ENCODE assay signal across 19 cellular contexts in genomic region chr19:8922591-8922990, GRCh38.
DNase-seq lines count a peak whose midpoint lies in the region; ATAC-seq and TF ChIP-seq lines count a peak whose summit lies in the region.
"Had no signal": no experiment of that assay in that cellular context is flagged by ENCODE, and none has a peak within 500 bp of the region (broad histone marks: within the 10 kb centered on the region; RNA-seq: fewer than 3 reads in every experiment).

No MANE protein-coding gene starts in this region.

- H2AFZ ChIP-seq in H9 (ENCODE audit: low read length): no peak overlapping the region
- H2AFZ ChIP-seq in trophoblast cell (ENCODE audit: insufficient read depth, low read length, poor library complexity): no peak overlapping the region

- no peak overlapping the region for H3K18ac ChIP-seq in H9 (ENCODE audit: insufficient read length, low read depth, low read length)
- no peak overlapping the region for H3K18ac ChIP-seq in trophoblast cell (ENCODE audit: low read length)

- peaks cover 9 to 22% (median 15%) of the 10 kb centered on the region in 3 experiments; a peak in 6 of 7 replicates for H3K36me3 Mint-ChIP-seq in H9 (ENCODE audit: insufficient read depth in 1 of 3, low read depth in 3 of 3)
- peaks cover 3% of the 10 kb centered on the region for H3K36me3 Mint-ChIP-seq in endothelial cell (ENCODE audit: low read depth, unreplicated experiment)
- H3K36me3 Mint-ChIP-seq: CD14-positive monocyte had no signal

- ATAC-seq in GM21528 (IDR thresholded peaks at IDR 0.05; ENCODE audit: low FRiP score, unreplicated experiment): no peak
- no peak for ATAC-seq in left colon
- no peak for ATAC-seq in GM19023 (IDR thresholded peaks at IDR 0.05; ENCODE audit: unreplicated experiment)
- ATAC-seq: GM12878 had no signal

- H3K23ac ChIP-seq in H9 (ENCODE audit: insufficient read length, low read depth, low read length) (no peak overlapping the region), trophoblast cell (ENCODE audit: low read length) (no peak overlapping the region)

- no peaks in the 10 kb centered on the region for H3K27me3 ChIP-seq in H9 (ENCODE audit: insufficient read depth, low read length)
- no peaks in the 10 kb centered on the region for H3K27me3 ChIP-seq in trophoblast cell (ENCODE audit: insufficient read depth, low read length)

- H4K8ac ChIP-seq in H9 (replicated peaks; ENCODE audit: insufficient read length, low read depth, low read length) (no peak overlapping the region), trophoblast cell (ENCODE audit: low read depth, low read length) (no peak overlapping the region)

- H2BK12ac ChIP-seq in H9 (ENCODE audit: insufficient read length, low read depth, low read length) (no peak overlapping the region), trophoblast cell (ENCODE audit: low read length) (no peak overlapping the region)

- H3K79me1 ChIP-seq in H9 (ENCODE audit: insufficient read depth, low read depth, low read length, poor library complexity, severe bottlenecking): no peaks in the 10 kb centered on the region
- H3K79me1 ChIP-seq in trophoblast cell (ENCODE audit: low read length): no peaks in the 10 kb centered on the region

- H4K12ac ChIP-seq in trophoblast cell (ENCODE audit: low read depth, low read length): peak overlapping the region; percentile 18

- H3K27ac ChIP-seq in H9 (ENCODE audit: insufficient read length, low read depth, low read length) (no peak overlapping the region), trophoblast cell (ENCODE audit: low read depth, low read length) (no peak overlapping the region)

- no peaks in the 10 kb centered on the region for H3K4me1 ChIP-seq in H9 (ENCODE audit: insufficient read depth, low read length)
- no peaks in the 10 kb centered on the region for H3K4me1 ChIP-seq in trophoblast cell (ENCODE audit: control insufficient read depth in 1 of 2, insufficient read depth in 2 of 2, low read length in 2 of 2)

- H2BK20ac ChIP-seq in H9 (ENCODE audit: low read depth, low read length, poor library complexity, severe bottlenecking): no peak overlapping the region

- H3K9me3 ChIP-seq in H9 (ENCODE audit: control insufficient read depth, low read depth, low read length) (peaks cover 64% of the 10 kb centered on the region), trophoblast cell (ENCODE audit: insufficient read depth, low read depth, low read length) (peaks cover 30% of the 10 kb centered on the region)

- no peaks in the 10 kb centered on the region for H3K23me2 ChIP-seq in H9 (ENCODE audit: insufficient read length, low read depth, low read length, poor library complexity, severe bottlenecking)

- DNase-seq in H9: peak; percentile 68
- DNase-seq in NAMALWA (ENCODE audit: low spot score): peak; percentile 16
- no peak for DNase-seq in endothelial cell (ENCODE audit: low spot score)
- DNase-seq in trophoblast cell: no peak
- no peak for DNase-seq in left colon
- DNase-seq: ACHN, AML-193, DMS79 treated with DMSO at 0.1 percent for 48 hours, GDM1, Kasumi-1, MM.1S, NCI-H1105, NCI-H2081, NCI-H446 treated with DMSO at 0.1 percent for 48 hours, NCI-H69 had no signal

- H2AK5ac ChIP-seq in H9 (ENCODE audit: insufficient read length, low read length) (no peak overlapping the region), trophoblast cell (ENCODE audit: low read length) (no peak overlapping the region)

- H3K4me3 Mint-ChIP-seq in H9 (no peak overlapping the region; a peak in 1 of 5 replicates), endothelial cell (ENCODE audit: unreplicated experiment) (no peak overlapping the region)
- H3K4me3 Mint-ChIP-seq: CD14-positive monocyte had no signal

- H4K91ac ChIP-seq in H9 (ENCODE audit: insufficient read length, low read depth, low read length) (no peak overlapping the region), trophoblast cell (ENCODE audit: low read depth, low read length) (no peak overlapping the region)

- intact Hi-C loops in left colon (cut with DNase I, micrococcal nuclease): no loop called here

- WGBS in H9 (ENCODE audit: extremely low coverage, insufficient read length, low lambda C conversion rate): no CpG with 5 or more reads among the region's 11 CpGs
- no CpG with 5 or more reads among the region's 11 CpGs for WGBS in trophoblast cell (ENCODE audit: extremely low coverage, insufficient coverage, insufficient read length)

- H3K4me1 Mint-ChIP-seq in H9 (no peaks in the 10 kb centered on the region), endothelial cell (ENCODE audit: unreplicated experiment) (no peaks in the 10 kb centered on the region)
- H3K4me1 Mint-ChIP-seq: CD14-positive monocyte had no signal

- H3K27me3 Mint-ChIP-seq in H9 (ENCODE audit: low read depth) (peaks cover 5% of the 10 kb centered on the region; the same call in 1 of the 2 replicates), endothelial cell (ENCODE audit: unreplicated experiment) (peaks cover 1% of the 10 kb centered on the region)

- H3K4me3 ChIP-seq in trophoblast cell (ENCODE audit: low read depth, low read length): peak overlapping the region; percentile 48
- H3K4me3 ChIP-seq: GM12878 had no signal

- H3K56ac ChIP-seq in H9 (ENCODE audit: insufficient read length, low read depth, low read length): no peak overlapping the region

- no peaks in the 10 kb centered on the region for H3K36me3 ChIP-seq in trophoblast cell (ENCODE audit: control insufficient read depth in 1 of 2, insufficient read depth in 2 of 2, low read length in 2 of 2)

- H4K20me1 ChIP-seq in H9 (ENCODE audit: control insufficient read depth, insufficient read depth, insufficient read length): no peaks in the 10 kb centered on the region

- H3K14ac ChIP-seq in H9 (ENCODE audit: insufficient read depth, low read length) (no peak overlapping the region), trophoblast cell (ENCODE audit: low read length) (no peak overlapping the region)

- H3K4ac ChIP-seq in H9 (ENCODE audit: low read depth, low read length) (no peak overlapping the region), trophoblast cell (ENCODE audit: low read depth, low read length) (no peak overlapping the region)

- H3K27ac Mint-ChIP-seq in H9 (no peak overlapping the region), endothelial cell (ENCODE audit: unreplicated experiment) (peak overlapping the region; percentile 67)
- H3K27ac Mint-ChIP-seq: CD14-positive monocyte had no signal

- peaks cover 65 to 69% of the 10 kb centered on the region in 2 experiments for H3K9me3 Mint-ChIP-seq in H9
- H3K9me3 Mint-ChIP-seq in endothelial cell (ENCODE audit: unreplicated experiment): peaks cover 33% of the 10 kb centered on the region

- H3K4me2 ChIP-seq in H9 (ENCODE audit: insufficient read depth, insufficient read length, low read length) (no peak overlapping the region), trophoblast cell (ENCODE audit: low read length) (no peak overlapping the region)

- H3T11ph ChIP-seq in H9 (ENCODE audit: low read length): no peak overlapping the region

- TF ChIP-seq CTCF in H9 (conservative IDR thresholded peaks at IDR 0.05) (no peak), endothelial cell (IDR thresholded peaks at IDR 0.05; ENCODE audit: unreplicated experiment) (no peak)

- no peak overlapping the region for H2BK5ac ChIP-seq in H9 (ENCODE audit: insufficient read length, low read length)
- no peak overlapping the region for H2BK5ac ChIP-seq in trophoblast cell (ENCODE audit: low read depth, low read length, poor library complexity)

- no peak overlapping the region for H4K5ac ChIP-seq in H9 (ENCODE audit: insufficient read length, low read depth, low read length)

- no peak overlapping the region for H3K9ac ChIP-seq in H9 (ENCODE audit: extremely low read depth, insufficient read length, low read length)
- H3K9ac ChIP-seq in trophoblast cell (ENCODE audit: low read length): no peak overlapping the region

- H2BK120ac ChIP-seq in H9 (ENCODE audit: low read depth, low read length, poor library complexity, severe bottlenecking): no peak overlapping the region
- H2BK120ac ChIP-seq in trophoblast cell (ENCODE audit: insufficient read depth, low read length, poor library complexity): no peak overlapping the region

- H3K79me2 ChIP-seq in H9 (ENCODE audit: insufficient read depth, low read length) (no peaks in the 10 kb centered on the region), trophoblast cell (ENCODE audit: control insufficient read depth, insufficient read depth, low read length, poor library complexity) (no peaks in the 10 kb centered on the region)

- H2BK15ac ChIP-seq in H9 (ENCODE audit: low read depth, low read length): no peak overlapping the region

Comparison
In these comparisons a context has a peak if more than half of its experiments do, and no peak if none do; other contexts are left out.
1. DNase-seq: peak in H9 (single experiment) and NAMALWA (single experiment); none in endothelial cell (single experiment), trophoblast cell (0 of 2) and left colon (0 of 2).